21 cellular contexts compared by ENCODE assay signal in the genomic region with DNA sequence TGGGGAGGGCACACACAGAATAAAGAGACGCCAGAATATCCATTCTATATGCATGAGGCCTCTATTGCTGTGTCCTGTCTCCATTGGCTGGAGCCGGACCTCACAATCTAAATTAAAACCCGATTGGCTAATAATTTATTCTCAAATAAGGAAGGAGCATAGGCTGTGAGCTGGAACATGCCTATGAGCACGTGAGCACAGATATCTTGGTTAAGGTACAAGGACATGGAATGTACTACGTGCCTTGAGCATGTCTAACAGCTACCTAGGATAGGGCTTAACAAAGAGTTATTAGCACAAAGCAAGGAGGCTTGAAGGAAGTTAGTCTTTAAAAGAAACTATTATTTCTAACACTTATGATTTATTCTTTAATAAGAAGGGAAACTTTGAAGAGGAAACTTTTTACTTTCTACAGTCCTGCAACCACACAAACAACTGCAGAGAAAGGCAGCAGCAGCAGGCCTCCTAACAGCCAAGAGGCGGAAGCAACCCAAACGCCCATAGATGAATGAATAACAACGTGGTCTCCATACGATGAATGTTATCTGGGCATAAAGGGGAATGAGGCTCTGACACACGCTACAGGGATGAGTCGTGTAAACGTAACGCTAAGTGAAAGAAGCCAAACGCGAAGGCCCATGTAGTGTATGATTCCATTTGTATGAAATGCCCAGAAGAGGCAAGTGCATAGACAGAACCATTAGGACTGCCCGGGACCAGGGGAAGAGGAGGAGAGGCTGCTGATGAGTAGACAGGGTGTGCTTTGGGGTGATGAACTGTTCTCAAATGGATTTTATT.
DNase-seq lines count a peak whose midpoint lies in the region; ATAC-seq and TF ChIP-seq lines count a peak whose summit lies in the region.
"Had no signal": no experiment of that assay in that cellular context is flagged by ENCODE, and none has a peak within 500 bp of the region (broad histone marks: within the 10 kb centered on the region; RNA-seq: fewer than 3 reads in every experiment).

No MANE protein-coding gene starts in this region.

- peak overlapping the region; percentile 20 for H3K27ac ChIP-seq in RWPE2 (ENCODE audit: poor library complexity, severe bottlenecking)
- H3K27ac ChIP-seq in endodermal cell (ENCODE audit: low read depth, low read length): no peak overlapping the region

- H3K27ac Mint-ChIP-seq in endodermal cell (no peak overlapping the region), neural crest cell (ENCODE audit: unreplicated experiment) (peak overlapping the region; percentile 68), WTC11 (no peak overlapping the region)
- H3K27ac Mint-ChIP-seq: activated T-helper 2 cell treated with anti-CD3 and anti-CD28 coated beads, Interferon-gamma antibody, Interleukin-2, Interleukin-4, amounts not matched to agents 10 μg/mL and 5 μg/mL and 100 μg/mL, durations not matched to agents 14 hours and 24 hours and 36 hours had no signal

- CTCF ChIA-PET in WTC11 (lab: Charles Lee): no interaction called here

- H3K4me3 ChIP-seq in RWPE2 (ENCODE audit: severe bottlenecking) (no peak overlapping the region), endodermal cell (ENCODE audit: low read length) (no peak overlapping the region)
- H3K4me3 ChIP-seq: BLaER1, K562 had no signal

- H3K4me1 ChIP-seq in RWPE2 (ENCODE audit: insufficient read depth, poor library complexity, severe bottlenecking): peaks cover 16% of the 10 kb centered on the region
- no peaks in the 10 kb centered on the region for H3K4me1 ChIP-seq in endodermal cell (ENCODE audit: control insufficient read depth, insufficient read depth, low read length)

- no peaks in the 10 kb centered on the region for H3K27me3 Mint-ChIP-seq in endodermal cell (ENCODE audit: insufficient read depth)
- H3K27me3 Mint-ChIP-seq in neural crest cell (ENCODE audit: low read depth): no peaks in the 10 kb centered on the region
- no peaks in the 10 kb centered on the region; the same call in 1 of the 2 replicates for H3K27me3 Mint-ChIP-seq in WTC11 (ENCODE audit: low read depth)
- H3K27me3 Mint-ChIP-seq: brain had no signal

- H3K36me3 Mint-ChIP-seq in endodermal cell (ENCODE audit: low read depth) (peaks cover 5% of the 10 kb centered on the region), neural crest cell (ENCODE audit: low read depth) (no peaks in the 10 kb centered on the region), WTC11 (peaks cover 10% of the 10 kb centered on the region; the same call in 1 of the 2 replicates)

- ATAC-seq in RWPE2 (ENCODE audit: low read depth) (no peak; the same call in 2 of the 3 replicates), WTC11 (no peak), HG03097 (IDR thresholded peaks at IDR 0.05; ENCODE audit: low FRiP score, unreplicated experiment) (no peak)
- ATAC-seq: K562, sciatic nerve had no signal

- H3K27me3 ChIP-seq in RWPE2 (ENCODE audit: insufficient read depth, poor library complexity, severe bottlenecking): no peaks in the 10 kb centered on the region
- no peaks in the 10 kb centered on the region for H3K27me3 ChIP-seq in endodermal cell (ENCODE audit: control insufficient read depth, insufficient read depth, low read length, poor library complexity, severe bottlenecking)
- H3K27me3 ChIP-seq: BLaER1 had no signal

- no peak overlapping the region for H3K9ac ChIP-seq in endodermal cell (ENCODE audit: extremely low read depth, low read length, poor library complexity, severe bottlenecking)
- H3K9ac ChIP-seq: BLaER1 had no signal

- H3K4me1 Mint-ChIP-seq in endodermal cell: no peaks in the 10 kb centered on the region
- H3K4me1 Mint-ChIP-seq in neural crest cell: peaks cover 11% of the 10 kb centered on the region
- peaks cover 3% of the 10 kb centered on the region for H3K4me1 Mint-ChIP-seq in WTC11

- 90 to 97% methylated on average over 14 to 16 of the region's 16 CpGs for whole genome bisulfite sequencing in endodermal cell (ENCODE audit: insufficient coverage in 1 of 2, insufficient read length in 1 of 2), 2 experiments

- no peaks in the 10 kb centered on the region for H3K9me3 ChIP-seq in RWPE2 (ENCODE audit: severe bottlenecking)
- no peaks in the 10 kb centered on the region for H3K9me3 ChIP-seq in endodermal cell (ENCODE audit: control insufficient read depth, low read length)
- H3K9me3 ChIP-seq: BLaER1 had no signal

- H3K36me3 ChIP-seq in RWPE2 (ENCODE audit: low read depth): peaks cover 37% of the 10 kb centered on the region
- peaks cover 11% of the 10 kb centered on the region for H3K36me3 ChIP-seq in endodermal cell (ENCODE audit: control insufficient read depth, insufficient read depth, low read length)

- H3K9me3 Mint-ChIP-seq in endodermal cell (no peaks in the 10 kb centered on the region), neural crest cell (no peaks in the 10 kb centered on the region), WTC11 (peaks cover 12% of the 10 kb centered on the region)
- H3K9me3 Mint-ChIP-seq: activated T-helper 2 cell treated with anti-CD3 and anti-CD28 coated beads, Interferon-gamma antibody, Interleukin-2, Interleukin-4, amounts not matched to agents 10 μg/mL and 5 μg/mL and 100 μg/mL, durations not matched to agents 14 hours and 24 hours and 36 hours; brain had no signal

- TF ChIP-seq CTCF in RWPE2 (IDR thresholded peaks at IDR 0.05; ENCODE audit: poor library complexity, severe bottlenecking) (no peak), endodermal cell (conservative IDR thresholded peaks at IDR 0.05) (no peak), neural crest cell (conservative IDR thresholded peaks at IDR 0.05) (no peak), WTC11 (IDR thresholded peaks at IDR 0.05) (no peak)

- no peak overlapping the region for H3K4me3 Mint-ChIP-seq in endodermal cell
- no peak overlapping the region for H3K4me3 Mint-ChIP-seq in neural crest cell
- H3K4me3 Mint-ChIP-seq in WTC11: no peak overlapping the region
- H3K4me3 Mint-ChIP-seq: brain had no signal

- POLR2A ChIA-PET in WTC11 (lab: Charles Lee): no interaction called here

- peak; percentile 81 for DNase-seq in Daoy (ENCODE audit: low read depth)
- no peak for DNase-seq in RWPE2 (ENCODE audit: low spot score)
- peak; percentile 28 for DNase-seq in endodermal cell
- DNase-seq in neural crest cell (ENCODE audit: low read depth, low spot score): no peak
- DNase-seq in WTC11 (ENCODE audit: low spot score): no peak
- DNase-seq in effector CD8-positive, alpha-beta T cell (lab: John Stamatoyannopoulos, UW): no peak
- DNase-seq in DMS79 (lab: John Stamatoyannopoulos, UW): no peak
- DNase-seq: activated CD4-positive, alpha-beta T cell treated with anti-CD3 and anti-CD28 coated beads, Interleukin-2, amount 50 U/mL, for 48 hours; DMS53; mesendoderm; NCI-H1092; NCI-H226; SHP77; stimulated activated CD4-positive, alpha-beta T cell treated with anti-CD3 and anti-CD28 coated beads, Interleukin-4, amount 100 ng/mL, for 24 hours; T1000 had no signal

TF ChIP-seq in WTC11, 78 proteins besides CTCF, POLR2A, EP300 and RAD21 (continues in another document):
- no peak for TF ChIP-seq IRF1 (CRISPR knock-in tag; IDR thresholded peaks at IDR 0.05)
- TF ChIP-seq, protein P1, sequence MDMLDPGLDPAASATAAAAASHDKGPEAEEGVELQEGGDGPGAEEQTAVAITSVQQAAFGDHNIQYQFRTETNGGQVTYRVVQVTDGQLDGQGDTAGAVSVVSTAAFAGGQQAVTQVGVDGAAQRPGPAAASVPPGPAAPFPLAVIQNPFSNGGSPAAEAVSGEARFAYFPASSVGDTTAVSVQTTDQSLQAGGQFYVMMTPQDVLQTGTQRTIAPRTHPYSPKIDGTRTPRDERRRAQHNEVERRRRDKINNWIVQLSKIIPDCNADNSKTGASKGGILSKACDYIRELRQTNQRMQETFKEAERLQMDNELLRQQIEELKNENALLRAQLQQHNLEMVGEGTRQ (CRISPR knock-in tag; IDR thresholded peaks at IDR 0.05): no peak
- no peak for TF ChIP-seq PRDM15 (CRISPR knock-in tag; IDR thresholded peaks at IDR 0.05)
- no peak for TF ChIP-seq EMX1 (CRISPR knock-in tag; IDR thresholded peaks at IDR 0.05)
- TF ChIP-seq JAZF1 (CRISPR knock-in tag; IDR thresholded peaks at IDR 0.05): no peak
- no peak for TF ChIP-seq KAT7 (CRISPR knock-in tag; IDR thresholded peaks at IDR 0.05; ENCODE audit: borderline replicate concordance)
- no peak for TF ChIP-seq SOX15 (CRISPR knock-in tag; IDR thresholded peaks at IDR 0.05)

Comparison
In these comparisons a context has a peak if more than half of its experiments do, and no peak if none do; other contexts are left out.
1. DNase-seq: peak in Daoy (single experiment) and endodermal cell (single experiment); none in RWPE2 (single experiment), neural crest cell (single experiment), WTC11 (single experiment), effector CD8-positive, alpha-beta T cell (single experiment) and DMS79 (single experiment).